In genomic region chr12:124774054-124774461, GRCh38 we compare ENCODE assay signal across 8 cellular contexts.
DNase-seq lines count a peak whose midpoint lies in the region; ATAC-seq, FAIRE-seq and TF ChIP-seq lines count a peak whose summit lies in the region.

No MANE protein-coding gene starts in this region.

- no peaks in the 10 kb centered on the region for H3K27me3 ChIP-seq in GM06990 (replicated peaks; ENCODE audit: control insufficient read depth, insufficient read depth, low read length)
- no peaks in the 10 kb centered on the region for H3K27me3 ChIP-seq in breast epithelium
- no peaks in the 10 kb centered on the region for H3K27me3 ChIP-seq in suprapubic skin

- peaks cover 5 to 7% of the 10 kb centered on the region in 2 donors for H3K4me1 ChIP-seq in breast epithelium
- peaks cover 25% of the 10 kb centered on the region for H3K4me1 ChIP-seq in suprapubic skin

- H3K4me3 ChIP-seq in GM06990 (replicated peaks; ENCODE audit: low read depth, low read length), result peak overlapping the region; percentile 39
- H3K4me3 ChIP-seq in breast epithelium, result peak overlapping the region in 2 of 3 donors; percentile 31 to 56
- peak overlapping the region; percentile 23 for H3K4me3 ChIP-seq in suprapubic skin

- in situ Hi-C loops in ACHN (cut with HindIII; ENCODE audit: low pct_ligation_motif_present, low pct_unique_long_range_greater_than_20kb, low sequenced_read_pairs), result no loop called here

- no peak for TF ChIP-seq EP300 in suprapubic skin (IDR thresholded peaks at IDR 0.05)

- intact Hi-C loops in breast epithelium (cut with DNase I; ENCODE audit: low total_unique reads), result loop anchor here (5.0 to 10.0 kb wide), 2 partner anchors 409 to 737 kb away; no protein-coding TSS in a partner anchor

- H3K27ac ChIP-seq in breast epithelium (peak overlapping the region; percentile 70 to 83), suprapubic skin (peak overlapping the region; percentile 29)

- DNase-seq in GM06990 (ENCODE audit: extremely low read depth, insufficient read length) (peak; percentile 80), breast epithelium (ENCODE audit: low spot score in 2 of 2) (no peak), suprapubic skin (ENCODE audit: low spot score in 2 of 2) (no peak), mucosa of gallbladder (ENCODE audit: low spot score) (no peak), ACHN (no peak), urothelium cell line (ENCODE audit: low spot score) (no peak)

- FAIRE-seq in urothelium cell line (lab: Jason Lieb, UNC), result no peak

- 56% methylated on average over 12 of the region's 12 CpGs for WGBS in suprapubic skin

- TF ChIP-seq POLR2A in breast epithelium (IDR thresholded peaks at IDR 0.05) (no peak), suprapubic skin (IDR thresholded peaks at IDR 0.05) (no peak)

- H3K9me3 ChIP-seq in breast epithelium, result no peaks in the 10 kb centered on the region
- H3K9me3 ChIP-seq in suprapubic skin, result no peaks in the 10 kb centered on the region

- H3K36me3 ChIP-seq in GM06990 (ENCODE audit: control insufficient read depth, insufficient read depth, low read length) (peaks cover 4% of the 10 kb centered on the region), breast epithelium (no peaks in the 10 kb centered on the region), suprapubic skin (no peaks in the 10 kb centered on the region)

- ATAC-seq in GM19463 (IDR thresholded peaks at IDR 0.05; ENCODE audit: unreplicated experiment) (peak; percentile 40), HG03460 (IDR thresholded peaks at IDR 0.05; ENCODE audit: unreplicated experiment) (peak; percentile 34)

- TF ChIP-seq CTCF in GM06990 (IDR thresholded peaks at IDR 0.05; ENCODE audit: insufficient read depth, low read length, poor library complexity, severe bottlenecking) (no peak), breast epithelium (IDR thresholded peaks at IDR 0.05) (no peak), suprapubic skin (IDR thresholded peaks at IDR 0.05) (no peak)
